In the genomic region with DNA sequence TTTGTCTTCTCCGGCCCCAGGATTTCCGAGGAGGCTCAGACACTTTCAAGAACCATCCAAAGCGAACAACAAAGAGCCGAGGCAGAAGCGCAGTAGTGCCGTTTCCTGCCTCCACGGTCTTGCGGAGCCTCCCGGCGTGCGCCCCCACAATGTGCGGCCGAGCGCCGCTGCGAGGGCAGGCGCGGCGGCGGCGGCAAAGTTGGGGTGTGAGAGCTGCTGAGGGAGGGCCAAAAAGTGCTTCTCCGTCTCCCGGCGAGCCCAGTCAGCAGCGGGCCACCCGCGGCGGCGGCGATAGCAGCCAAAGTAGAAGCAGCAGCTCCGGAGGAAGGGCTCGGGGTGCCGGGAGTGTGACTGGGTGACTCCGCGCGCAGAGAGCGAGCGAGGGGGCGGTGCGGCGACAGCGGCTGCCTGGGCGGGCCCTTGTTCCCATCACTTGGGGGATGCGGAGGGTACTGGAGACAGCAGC, we compare ENCODE assay signal across 8 cellular contexts.
DNase-seq lines count a peak whose midpoint lies in the region; FAIRE-seq and TF ChIP-seq lines count a peak whose summit lies in the region.

No MANE protein-coding gene starts in this region.

- H3K18ac ChIP-seq in H1 (ENCODE audit: extremely low read depth, low read length), result 0 out of 2 replicates have a peak overlapping the region, but pooled peaks have one; percentile 28

- no peaks in the 10 kb centered on the region for H3K9me3 ChIP-seq in HAP-1
- no peaks in the 10 kb centered on the region for H3K9me3 ChIP-seq in H1 (ENCODE audit: insufficient read depth in 2 of 2, low read depth in 1 of 2, low read length in 1 of 2)

- FAIRE-seq in D721Med (lab: Jason Lieb, UNC) (no peak), H1 (lab: Jason Lieb, UNC) (no peak), GM12891 (lab: Jason Lieb, UNC) (no peak)

- H3K79me2 ChIP-seq in H1 (ENCODE audit: control insufficient read depth in 1 of 2, insufficient read depth in 2 of 2, low read length in 2 of 2), result peaks cover 3 to 49% of the 10 kb centered on the region in 2 experiments; a peak in 3 of 4 replicates

- TF ChIP-seq CTCF in D721Med (IDR thresholded peaks at IDR 0.05; ENCODE audit: insufficient read depth, missing control alignments) (peak; percentile 12), H1 (IDR thresholded peaks at IDR 0.05; ENCODE audit: control extremely low read depth in 1 of 3, insufficient read depth in 1 of 3, low read depth in 1 of 3, low read length in 3 of 3) (peak in 2 of 3 experiments; percentile 15 to 24; a peak in 2 of 4 replicates), lower leg skin (IDR thresholded peaks at IDR 0.05) (no peak)

- DNase-seq in D721Med (ENCODE audit: insufficient read length, low spot score) (no peak), HAP-1 (ENCODE audit: low spot score in 2 of 2) (peak; percentile 47 to 72), RKO (ENCODE audit: low spot score) (peak; percentile 69), H1 (ENCODE audit: low read depth in 1 of 2, low spot score in 2 of 2) (peak in 1 of 2 experiments; percentile 76), lower leg skin (ENCODE audit: low spot score in 2 of 2) (peak; percentile 47 to 92), GM12891 (ENCODE audit: insufficient read length, low spot score) (no peak)
- no peak for DNase-seq in activated naive CD4-positive, alpha-beta T cell (lab: John Stamatoyannopoulos, UW)

- CTCF ChIA-PET in H1 (lab: Charles Lee; ENCODE audit: partially characterized antibody), result interaction anchor here (0.6 to 1.4 kb wide), 7 partner anchors 11 to 357 kb away, joined by 3 to 4 read pairs (median 3); no protein-coding TSS in a partner anchor

- H3K27ac ChIP-seq in H1 (ENCODE audit: low read depth, low read length), result no peak overlapping the region
- H3K27ac ChIP-seq in temporal lobe (ENCODE audit: low read depth, low read length), result peak overlapping the region; percentile 78

- TF ChIP-seq RAD21 in H1 (IDR thresholded peaks at IDR 0.05 in 1 of 2, conservative IDR thresholded peaks at IDR 0.05 in 1 of 2; ENCODE audit: low read depth in 2 of 2, low read length in 2 of 2), result peak; percentile 11 to 17; a peak in 1 of 4 replicates

- H2BK5ac ChIP-seq in H1 (ENCODE audit: low read depth, low read length), result peak overlapping the region; percentile 84; the same call in 1 of the 2 replicates

- peak overlapping the region; percentile 55 for H3K56ac ChIP-seq in H1 (replicated peaks; ENCODE audit: insufficient read length, low read depth, low read length)

- no peak overlapping the region for H3K4ac ChIP-seq in H1 (replicated peaks; ENCODE audit: insufficient read length, low read depth, low read length)

- peaks cover 8% of the 10 kb centered on the region for H3K23me2 ChIP-seq in H1 (ENCODE audit: low read depth, low read length)

- H3K36me3 ChIP-seq in HAP-1 (replicated peaks), result no peaks in the 10 kb centered on the region; the same call in 1 of the 2 replicates
- H3K36me3 ChIP-seq in H1 (ENCODE audit: control insufficient read depth in 2 of 4, insufficient read depth in 4 of 4, low read length in 3 of 4), result no peaks in the 10 kb centered on the region

- H2BK120ac ChIP-seq in H1 (replicated peaks; ENCODE audit: low read depth, low read length), result no peak overlapping the region

- H2AFZ ChIP-seq in H1 (ENCODE audit: low read length), result peak overlapping the region; percentile 14

- H3K4me2 ChIP-seq in H1 (ENCODE audit: insufficient read depth in 1 of 2, low read depth in 2 of 2, low read length in 2 of 2), result peak overlapping the region; percentile 74 to 87

- H3K4me1 ChIP-seq in HAP-1, result peaks cover 24% of the 10 kb centered on the region
- H3K4me1 ChIP-seq in H1 (replicated peaks in 1 of 4; ENCODE audit: control insufficient read depth in 3 of 4, insufficient read depth in 4 of 4, low read length in 3 of 4), result peaks cover 0 to 6% (median 2%) of the 10 kb centered on the region in 4 experiments; a peak in 3 of 7 replicates

- POLR2A ChIA-PET in H1 (lab: Charles Lee; ENCODE audit: partially characterized antibody), result interaction anchor here (0.6 to 1.4 kb wide), 7 partner anchors 10 to 373 kb away, joined by 3 read pairs; no protein-coding TSS in a partner anchor

- peak in 1 of 2 experiments; percentile 65; a peak in 1 of 3 replicates for TF ChIP-seq POLR2A in H1 (IDR thresholded peaks at IDR 0.05; ENCODE audit: control extremely low read depth in 1 of 2, low read depth in 2 of 2, low read length in 2 of 2)
- no peak for TF ChIP-seq POLR2A in lower leg skin (IDR thresholded peaks at IDR 0.05)
- no peak for TF ChIP-seq POLR2A in GM12891 (IDR thresholded peaks at IDR 0.05; ENCODE audit: low read depth, low read length)

- intact Hi-C loops in lower leg skin (cut with DNase I; ENCODE audit: low total_unique reads), result no loop called here

- TF ChIP-seq EP300 in H1 (IDR thresholded peaks at IDR 0.05; ENCODE audit: borderline replicate concordance in 1 of 2, low read depth in 2 of 2, low read length in 2 of 2), result no peak

- H4K8ac ChIP-seq in H1 (ENCODE audit: extremely low read depth, insufficient read depth, low read length), result no peak overlapping the region

- H3K4me3 ChIP-seq in HAP-1 (peak overlapping the region; percentile 88), H1 (ENCODE audit: extremely low read depth in 1 of 4, insufficient read depth in 2 of 4, low read depth in 3 of 4, low read length in 4 of 4) (peak overlapping the region; percentile 85 to 96 (median 92)), lower leg skin (ENCODE audit: low read depth, poor library complexity, severe bottlenecking) (peak overlapping the region; percentile 74)

- no peak overlapping the region for H2AK5ac ChIP-seq in H1 (ENCODE audit: low read depth, low read length)

- H4K20me1 ChIP-seq in H1 (replicated peaks in 1 of 2; ENCODE audit: control insufficient read depth in 1 of 2, insufficient read depth in 2 of 2, low read length in 2 of 2), result peaks cover 10 to 11% of the 10 kb centered on the region in 2 experiments

- H3K9ac ChIP-seq in H1 (replicated peaks in 1 of 4; ENCODE audit: extremely low read depth in 1 of 4, low read depth in 3 of 4, low read length in 3 of 4), result peak overlapping the region; percentile 46 to 84 (median 50); a peak in 6 of 7 replicates

- no peak overlapping the region for H2BK15ac ChIP-seq in H1 (ENCODE audit: low read length)

- in situ Hi-C loops in HAP-1 (cut with MboI; ENCODE audit: low sequenced_read_pairs), result loop anchor here (25.0 kb wide), 1 partner anchor 356 kb away; no protein-coding TSS in a partner anchor

- H4K5ac ChIP-seq in H1 (ENCODE audit: insufficient read length, low read depth, low read length), result peak overlapping the region; percentile 13

- H4K91ac ChIP-seq in H1 (replicated peaks; ENCODE audit: insufficient read length, low read length), result no peak overlapping the region

- peaks cover 2% of the 10 kb centered on the region; the same call in 1 of the 2 replicates for H3K79me1 ChIP-seq in H1 (ENCODE audit: low read depth, low read length)

- H3K27me3 ChIP-seq in HAP-1 (ENCODE audit: low read depth) (no peaks in the 10 kb centered on the region), H1 (replicated peaks in 1 of 4; ENCODE audit: control insufficient read depth in 3 of 4, extremely low read depth in 1 of 4, insufficient read depth in 3 of 4, low read length in 3 of 4) (no peaks in the 10 kb centered on the region)

- H3K23ac ChIP-seq in H1 (ENCODE audit: insufficient read length), result no peak overlapping the region

- 0% methylated on average over 39 of the region's 44 CpGs; no CpG with 5 or more reads in 1 of the 2 experiments for WGBS in H1 (ENCODE audit: extremely low coverage in 1 of 2, insufficient coverage in 1 of 2, insufficient read length in 1 of 2, insufficient replicate concordance in 2 of 2, low coverage in 1 of 2, low lambda C conversion rate in 2 of 2, missing lambda C conversion rate in 1 of 2), 2 experiments
- 1 to 2% methylated on average over 39 to 40 of the region's 44 CpGs for WGBS in lower leg skin, 2 donors

- H2BK20ac ChIP-seq in H1 (ENCODE audit: low read length), result no peak overlapping the region

- H3K14ac ChIP-seq in H1 (ENCODE audit: insufficient read length), result no peak overlapping the region

- H2BK12ac ChIP-seq in H1 (ENCODE audit: low read depth, low read length), result no peak overlapping the region

TF ChIP-seq in H1, 55 proteins besides CTCF, POLR2A, EP300 and RAD21 (continues in another document):
- TF ChIP-seq KDM4A (IDR thresholded peaks at IDR 0.05; ENCODE audit: low read depth, low read length, severe bottlenecking), result peak; percentile 92
- TF ChIP-seq, protein P1, sequence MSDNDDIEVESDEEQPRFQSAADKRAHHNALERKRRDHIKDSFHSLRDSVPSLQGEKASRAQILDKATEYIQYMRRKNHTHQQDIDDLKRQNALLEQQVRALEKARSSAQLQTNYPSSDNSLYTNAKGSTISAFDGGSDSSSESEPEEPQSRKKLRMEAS (IDR thresholded peaks at IDR 0.05), result 0 out of 2 replicates have a peak, but pooled peaks have one; percentile 40
- peak in 1 of 2 experiments; percentile 58; a peak in 1 of 4 replicates for TF ChIP-seq SIN3A (conservative IDR thresholded peaks at IDR 0.05 in 1 of 2, IDR thresholded peaks at IDR 0.05 in 1 of 2; ENCODE audit: low read depth in 1 of 2, low read length in 2 of 2)
- no peak for TF ChIP-seq JUND (IDR thresholded peaks at IDR 0.05; ENCODE audit: low read length)
- no peak for TF ChIP-seq KDM5A (IDR thresholded peaks at IDR 0.05; ENCODE audit: low read length)
- no peak for TF ChIP-seq RBBP5 (IDR thresholded peaks at IDR 0.05; ENCODE audit: borderline replicate concordance, low read depth, low read length)
- 0 out of 2 replicates have a peak, but pooled peaks have one; percentile 4 for TF ChIP-seq YY1 (IDR thresholded peaks at IDR 0.05; ENCODE audit: low read depth, low read length)
- TF ChIP-seq RNF2 (IDR thresholded peaks at IDR 0.05; ENCODE audit: borderline replicate concordance, low read depth, low read length, missing control alignments, poor library complexity, severe bottlenecking), result no peak

TF ChIP-seq in GM12891, 5 proteins besides CTCF, POLR2A, EP300 and RAD21:
- TF ChIP-seq TAF1 (IDR thresholded peaks at IDR 0.05; ENCODE audit: low read depth, low read length) (no peak), PAX5 (IDR thresholded peaks at IDR 0.05; ENCODE audit: insufficient read depth, low read length, severe bottlenecking) (no peak)

Comparison
In these comparisons a context has a peak if more than half of its experiments do, and no peak if none do; other contexts are left out.
1. DNase-seq: peak in HAP-1 (2 of 2), RKO (single experiment) and lower leg skin (2 of 2); none in D721Med (single experiment), GM12891 (single experiment) and activated naive CD4-positive, alpha-beta T cell (0 of 4).
2. CTCF ChIP-seq: peak in D721Med (single experiment) and H1 (2 of 3); none in lower leg skin (0 of 3).
3. Peak in every context shown above with its lines, with median percentiles within 50 percentile points of each other: H3K4me3 ChIP-seq.